ENCODE assay signal across 10 cellular contexts in genomic region chr9:131609116-131609830, GRCh38.
A peak's percentile ranks its signal among the peaks of the same experiment; 100 is the strongest.
DNase-seq lines count a peak whose midpoint lies in the region; ATAC-seq, FAIRE-seq and TF ChIP-seq lines count a peak whose summit lies in the region.
"Had no signal": no experiment of that assay in that cellular context is flagged by ENCODE, and none has a peak within 500 bp of the region (broad histone marks: within the 10 kb centered on the region; RNA-seq: fewer than 3 reads in every experiment).

No MANE protein-coding gene starts in this region.

- no peaks in the 10 kb centered on the region for H3K27me3 Mint-ChIP-seq in type B pancreatic cell

- ATAC-seq in left lung (peak; percentile 20), GM19324 (IDR thresholded peaks at IDR 0.05; ENCODE audit: low FRiP score, unreplicated experiment) (no peak)

- H3K9ac ChIP-seq in colonic mucosa (ENCODE audit: low read depth in 2 of 2, low read length in 2 of 2): no peak overlapping the region

- H3K36me3 ChIP-seq in colonic mucosa (no peaks in the 10 kb centered on the region), left lung (peaks cover 0 to 83% of the 10 kb centered on the region in 2 donors)

- no peak for FAIRE-seq in RCC 7860 (lab: Jason Lieb, UNC)
- FAIRE-seq: TTC549 had no signal

- H3K4me1 Mint-ChIP-seq in type B pancreatic cell (ENCODE audit: unreplicated experiment): peaks cover 21% of the 10 kb centered on the region

- peak; percentile 45 for DNase-seq in DMS 273 (lab: John Stamatoyannopoulos, UW; ENCODE audit: unreplicated experiment)
- no peak for DNase-seq in DMS 273 treated with DMSO at 0.1 percent for 48 hours (lab: John Stamatoyannopoulos, UW)
- DNase-seq in colonic mucosa: no peak
- peak in 1 of 2 donors; percentile 37 for DNase-seq in left lung
- DNase-seq in type B pancreatic cell (ENCODE audit: extremely low spot score, unreplicated experiment): no peak
- no peak for DNase-seq in RCC 7860 (ENCODE audit: low spot score)
- DNase-seq in posterior vena cava (ENCODE audit: low spot score): no peak

- peak overlapping the region; percentile 75 for H3K4me3 Mint-ChIP-seq in type B pancreatic cell

- H3K27ac ChIP-seq in colonic mucosa (peak overlapping the region; percentile 1), left lung (peak overlapping the region; percentile 63 to 81)
- H3K27ac ChIP-seq: 22Rv1 had no signal

- H3K9me3 Mint-ChIP-seq in type B pancreatic cell: no peaks in the 10 kb centered on the region

- H3K36me3 Mint-ChIP-seq in type B pancreatic cell: peaks cover 21% of the 10 kb centered on the region

- no peak for TF ChIP-seq CTCF in colonic mucosa (IDR thresholded peaks at IDR 0.05)
- no peak for TF ChIP-seq CTCF in left lung (IDR thresholded peaks at IDR 0.05)
- no peak for TF ChIP-seq CTCF in type B pancreatic cell (conservative IDR thresholded peaks at IDR 0.05)

- intact Hi-C loops in colonic mucosa (cut with DNase I) (no loop called here), left lung (cut with DNase I) (no loop called here), posterior vena cava (cut with DNase I) (no loop called here)

- peak overlapping the region; percentile 97 for H3K27ac Mint-ChIP-seq in type B pancreatic cell

- no peaks in the 10 kb centered on the region for H3K4me1 ChIP-seq in colonic mucosa
- peaks cover 19 to 26% of the 10 kb centered on the region in 2 donors for H3K4me1 ChIP-seq in left lung

- H3K27me3 ChIP-seq in colonic mucosa (no peaks in the 10 kb centered on the region), left lung (no peaks in the 10 kb centered on the region)

- H3K9me3 ChIP-seq in colonic mucosa (no peaks in the 10 kb centered on the region), left lung (no peaks in the 10 kb centered on the region)

- no peak overlapping the region for H3K4me3 ChIP-seq in colonic mucosa
- H3K4me3 ChIP-seq in left lung: no peak overlapping the region
